Comparison of ENCODE assay signal across 2 cellular contexts in genomic region chr5:79385126-79385525, GRCh38.
A peak's percentile ranks its signal among the peaks of the same experiment; 100 is the strongest.
DNase-seq lines count a peak whose midpoint lies in the region; ATAC-seq, FAIRE-seq and TF ChIP-seq lines count a peak whose summit lies in the region.
"Not testable (repeated sequence)": the region's sequence is repeated elsewhere in the genome, so short reads cannot be mapped to it uniquely, and the experiment has no call there.

No MANE protein-coding gene starts in this region.

- FAIRE-seq in HepG2 (lab: Jason Lieb, UNC), result peak; percentile 4

- intact Hi-C loops in HepG2 (cut with micrococcal nuclease; ENCODE audit: unreplicated experiment), result not testable (repeated sequence)

- H3K9ac ChIP-seq in HepG2 (ENCODE audit: insufficient read depth, low read depth, low read length), result not testable (repeated sequence)

- not testable (repeated sequence) for TF ChIP-seq RAD21 in HepG2 (CRISPR knock-in tag; IDR thresholded peaks at IDR 0.05)

- H3K27me3 ChIP-seq in HepG2 (ENCODE audit: control insufficient read depth in 1 of 2, insufficient read depth in 2 of 2, low read length in 2 of 2), result not testable (repeated sequence)

- H3K4me1 ChIP-seq in HEK293 (ENCODE audit: control insufficient read depth, insufficient read depth, low read length); HepG2 (ENCODE audit: insufficient read depth, low read length): not testable (repeated sequence)

- not testable (repeated sequence) for H2AFZ ChIP-seq in HepG2 (ENCODE audit: low read length)

- not testable (repeated sequence) for H3K9me3 ChIP-seq in HEK293 (ENCODE audit: control insufficient read depth, insufficient read depth, low read depth, low read length)
- H3K9me3 ChIP-seq in HepG2 (ENCODE audit: low read length), result peaks cover 12% of the 10 kb centered on the region; the same call in 1 of the 2 replicates

- not testable (repeated sequence) for H3K27ac ChIP-seq in HEK293 (ENCODE audit: extremely low read depth, low read depth, low read length); HepG2 (ENCODE audit: extremely low read length, insufficient read depth, low read length)

- CTCF ChIA-PET in HEK293 (lab: Yijun Ruan, JAX); HepG2 (lab: Yijun Ruan, JAX; ENCODE audit: low intra/inter-chr PET ratio, low total read pairs): not testable (repeated sequence)

- in situ Hi-C loops in HepG2 (cut with HindIII; ENCODE audit: extremely low pct_ligation_motif_present, low pct_unique_long_range_greater_than_20kb), result not testable (repeated sequence)

- POLR2A ChIA-PET in HEK293 (lab: Yijun Ruan, JAX); HepG2 (lab: Yijun Ruan, JAX): not testable (repeated sequence)

- H3K79me2 ChIP-seq in HepG2 (ENCODE audit: insufficient read depth, low read length), result not testable (repeated sequence)

- not testable (repeated sequence) for H3K4me3 ChIP-seq in HEK293 (ENCODE audit: low read depth, low read length); HepG2 (replicated peaks in 1 of 3; ENCODE audit: insufficient read depth in 1 of 3, low read depth in 2 of 3, low read length in 3 of 3)

- TF ChIP-seq EP300 in HepG2 (IDR thresholded peaks at IDR 0.05; ENCODE audit: low read depth in 2 of 2, low read length in 2 of 2); HepG2 (CRISPR knock-in tag; IDR thresholded peaks at IDR 0.05; ENCODE audit: borderline replicate concordance): not testable (repeated sequence)

- TF ChIP-seq CTCF in HEK293 (tag by site-specific recombination; IDR thresholded peaks at IDR 0.05); HepG2 (CRISPR knock-in tag; IDR thresholded peaks at IDR 0.05): not testable (repeated sequence)

- H3K36me3 ChIP-seq in HEK293 (ENCODE audit: control insufficient read depth in 2 of 2, insufficient read depth in 1 of 2, low read length in 2 of 2); HepG2 (replicated peaks in 1 of 2; ENCODE audit: control insufficient read depth in 1 of 2, insufficient read depth in 2 of 2, low read length in 2 of 2): not testable (repeated sequence)

- not testable (repeated sequence) for ATAC-seq in HepG2

- not testable (repeated sequence) for H4K20me1 ChIP-seq in HepG2 (ENCODE audit: insufficient read depth, low read length)

- TF ChIP-seq POLR2A in HepG2 (IDR thresholded peaks at IDR 0.05; ENCODE audit: insufficient read depth in 1 of 2, low read depth in 2 of 2, low read length in 2 of 2), result not testable (repeated sequence)

- BruUV-seq in HepG2 (replicated peaks; lab: Mats Ljungman, UMichigan), result not testable (repeated sequence)

- DNase-seq in HepG2 (ENCODE audit: low spot score), result not testable (repeated sequence)

- not testable (repeated sequence) for H3K4me2 ChIP-seq in HepG2 (ENCODE audit: low read depth, low read length)

TF ChIP-seq in HEK293, 187 proteins besides CTCF, POLR2A, EP300 and RAD21:
- TF ChIP-seq SCRT2 (tag by site-specific recombination; IDR thresholded peaks at IDR 0.05) (peak; percentile 85), SCRT1 (tag by site-specific recombination; IDR thresholded peaks at IDR 0.05; ENCODE audit: borderline replicate concordance) (peak; percentile 85)
TF ChIP-seq in HEK293: peak in this region for 2; not testable (repeated sequence) for 185.
